20 cellular contexts compared by ENCODE assay signal in the genomic region with DNA sequence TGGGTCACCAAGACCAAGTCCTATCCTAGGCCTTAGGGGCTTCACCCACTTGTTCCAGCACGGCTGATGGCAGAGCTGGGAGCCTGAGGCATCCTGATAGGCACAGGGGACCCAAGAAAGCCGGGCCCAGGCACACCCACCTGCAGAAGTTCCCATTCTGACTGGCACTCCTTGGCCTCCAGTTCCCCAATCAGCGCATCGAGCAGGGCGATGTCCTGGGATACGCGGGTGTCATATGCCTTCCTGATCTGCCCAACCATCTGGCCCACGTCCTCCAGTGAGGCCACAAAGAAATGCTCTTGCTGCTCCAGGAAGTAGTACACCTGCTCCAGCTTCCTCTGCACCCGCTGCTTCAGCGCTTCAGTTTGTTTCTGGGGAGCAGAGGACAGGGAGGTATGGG. TPM values are rescaled to one million over a fixed set of nuclear protein-coding genes. Genes with fewer than 3 reads are reported as not detected.
DNase-seq lines count a peak whose midpoint lies in the region.
"Had no signal": no experiment of that assay in that cellular context is flagged by ENCODE, and none has a peak within 500 bp of the region (broad histone marks: within the 10 kb centered on the region; RNA-seq: fewer than 3 reads in every experiment).

No MANE protein-coding gene starts in this region.

- no peak overlapping the region for H3K4ac ChIP-seq in neuronal stem cell (ENCODE audit: low read length)

- H4K8ac ChIP-seq in neuronal stem cell (ENCODE audit: low read depth, low read length): no peak overlapping the region

- H3K4me1 ChIP-seq in neuronal stem cell (ENCODE audit: control insufficient read depth in 2 of 2, insufficient read depth in 1 of 2, low read depth in 1 of 2, low read length in 2 of 2): no peaks in the 10 kb centered on the region
- H3K4me1 ChIP-seq: HAP-1 had no signal

- H3K79me1 ChIP-seq in neuronal stem cell (ENCODE audit: low read depth, low read length): no peaks in the 10 kb centered on the region

- H4K91ac ChIP-seq in neuronal stem cell (ENCODE audit: low read depth, low read length, poor library complexity): no peak overlapping the region

- no peak overlapping the region for H2BK5ac ChIP-seq in neuronal stem cell (ENCODE audit: low read length)

- no peak overlapping the region for H3K9ac ChIP-seq in neuronal stem cell (ENCODE audit: low read depth, low read length, poor library complexity)

- DNase-seq in CMK (ENCODE audit: low read depth) (peak; percentile 70), GF-D8 (lab: John Stamatoyannopoulos, UW) (peak; percentile 13), neuronal stem cell (ENCODE audit: low spot score) (no peak), posterior vena cava (ENCODE audit: low spot score) (peak; percentile 57), NCI-H510A (lab: John Stamatoyannopoulos, UW) (no peak), caudate nucleus (lab: John Stamatoyannopoulos, UW) (no peak), epidermal melanocyte (ENCODE audit: insufficient read length, low spot score) (no peak), NCI-H446 treated with DMSO at 0.1 percent for 48 hours (lab: John Stamatoyannopoulos, UW) (no peak)
- DNase-seq: CD4-positive, CD25-positive, alpha-beta regulatory T cell; CD8-positive, alpha-beta T cell; DMS 273 treated with DMSO at 0.1 percent for 48 hours; DMS79; EL; GDM1; HFFc6 had no signal

- WGBS in neuronal stem cell (ENCODE audit: extremely low coverage in 2 of 2, insufficient read length in 2 of 2, insufficient replicate concordance in 1 of 2), 2 donors: no CpG with 5 or more reads among the region's 10 CpGs

- no peak overlapping the region for H2AK5ac ChIP-seq in neuronal stem cell (ENCODE audit: low read depth, low read length)

- H3K9me3 ChIP-seq in neuronal stem cell (replicated peaks in 1 of 2; ENCODE audit: control insufficient read depth in 2 of 2, insufficient read depth in 1 of 2, low read depth in 1 of 2, low read length in 2 of 2): peaks cover 0 to 25% of the 10 kb centered on the region in 2 donors

- H3K36me3 ChIP-seq in neuronal stem cell (replicated peaks in 1 of 2; ENCODE audit: control insufficient read depth in 2 of 2, insufficient read depth in 2 of 2, low read length in 2 of 2): no peaks in the 10 kb centered on the region
- H3K36me3 ChIP-seq: HAP-1 had no signal

- H3K4me2 ChIP-seq in neuronal stem cell (ENCODE audit: insufficient read depth, low read length, poor library complexity, severe bottlenecking): no peak overlapping the region
- H3K4me2 ChIP-seq: GM23338 had no signal

- intact Hi-C loops in posterior vena cava (cut with DNase I): no loop called here

- no peak overlapping the region for H3K23ac ChIP-seq in neuronal stem cell (ENCODE audit: low read depth, low read length, poor library complexity)

- H2BK120ac ChIP-seq in neuronal stem cell (ENCODE audit: low read depth, low read length): no peak overlapping the region

- H3K18ac ChIP-seq in neuronal stem cell (ENCODE audit: low read length): no peak overlapping the region

- H3K27ac ChIP-seq in neuronal stem cell (replicated peaks; ENCODE audit: low read length) (no peak overlapping the region), caudate nucleus (ENCODE audit: low read depth, low read length) (no peak overlapping the region)
- H3K27ac ChIP-seq: C4-2B had no signal

- H2AFZ ChIP-seq in neuronal stem cell (ENCODE audit: low read length): peak overlapping the region; percentile 61
- H2AFZ ChIP-seq: GM23338 had no signal

- no peak overlapping the region for H2BK12ac ChIP-seq in neuronal stem cell (ENCODE audit: low read length)

- no peak overlapping the region for H3K14ac ChIP-seq in neuronal stem cell (ENCODE audit: low read length)

- peaks cover 0 to 61% (median 0%) of the 10 kb centered on the region in 3 experiments for H3K27me3 ChIP-seq in neuronal stem cell (ENCODE audit: control insufficient read depth in 3 of 3, insufficient read depth in 3 of 3, low read depth in 1 of 3, low read length in 3 of 3)

- H2BK15ac ChIP-seq in neuronal stem cell (ENCODE audit: low read length): no peak overlapping the region

- H3K4me3 ChIP-seq in neuronal stem cell (ENCODE audit: low read length in 2 of 2): peak overlapping the region in 1 of 2 donors; percentile 42
- H3K4me3 ChIP-seq: GM23338, HAP-1 had no signal

RNA-seq across cellular contexts. Expression of a gene that starts 9.6 kb away (rescaled TPM):
- not detected for polyA plus RNA-seq in neuronal stem cell (2013, experiment 1 of 2)
- polyA plus RNA-seq in neuronal stem cell (2013, experiment 2 of 2): not detected
- 1 to 10 TPM; 1.9 to 4.9 TPM for total RNA-seq in posterior vena cava
- total RNA-seq: A673; CD4-positive, CD25-positive, alpha-beta regulatory T cell had no signal
- polyA plus RNA-seq: BJ; CD4-positive, CD25-positive, alpha-beta regulatory T cell; GM23338 had no signal

RNA-seq across cellular contexts. Expression of a gene that starts 11.9 kb away (rescaled TPM):
- 3.3 TPM for polyA plus RNA-seq in neuronal stem cell (2013, experiment 1 of 2)
- polyA plus RNA-seq in neuronal stem cell (2013, experiment 2 of 2): 3.6 TPM
- 1 to 10 TPM; 5.1 to 6.9 TPM for total RNA-seq in posterior vena cava

RNA-seq across cellular contexts. Expression of a gene that starts 36.4 kb away (rescaled TPM):
- polyA plus RNA-seq in neuronal stem cell (2013, experiment 1 of 2): 20.8 TPM
- 19.7 TPM for polyA plus RNA-seq in neuronal stem cell (2013, experiment 2 of 2)
- 10 to 100 TPM; 19.8 to 21.2 TPM for total RNA-seq in posterior vena cava

RNA-seq across cellular contexts. Expression of a gene that starts 58.4 kb away (rescaled TPM):
- 4.8 TPM for polyA plus RNA-seq in neuronal stem cell (2013, experiment 1 of 2)
- polyA plus RNA-seq in neuronal stem cell (2013, experiment 2 of 2): 5.0 TPM
- 1 to 10 TPM; 6.4 to 9.1 TPM for total RNA-seq in posterior vena cava

RNA-seq across cellular contexts. Expression of a gene that starts 58.4 kb away (rescaled TPM):
- 16.3 TPM for polyA plus RNA-seq in neuronal stem cell (2013, experiment 1 of 2)
- polyA plus RNA-seq in neuronal stem cell (2013, experiment 2 of 2): 16.2 TPM
- 10 to 100 TPM; 17.5 to 21.3 TPM for total RNA-seq in posterior vena cava

Comparison
In these comparisons a context has a peak if more than half of its experiments do, and no peak if none do; other contexts are left out.
1. DNase-seq: peak in CMK (single experiment), GF-D8 (single experiment) and posterior vena cava (single experiment); none in neuronal stem cell (single experiment), NCI-H510A (single experiment), caudate nucleus (0 of 61), epidermal melanocyte (single experiment) and NCI-H446 treated with DMSO at 0.1 percent for 48 hours (single experiment).